11 cellular contexts compared by ENCODE assay signal in genomic region chr11:116993599-116993998, GRCh38.
DNase-seq lines count a peak whose midpoint lies in the region; ATAC-seq, FAIRE-seq and TF ChIP-seq lines count a peak whose summit lies in the region.
"Had no signal": no experiment of that assay in that cellular context is flagged by ENCODE, and none has a peak within 500 bp of the region (broad histone marks: within the 10 kb centered on the region; RNA-seq: fewer than 3 reads in every experiment).

No MANE protein-coding gene starts in this region.

- H3K27me3 Mint-ChIP-seq in activated naive CD8-positive, alpha-beta T cell, result no peaks in the 10 kb centered on the region

- H3K27me3 ChIP-seq in tibial nerve (no peaks in the 10 kb centered on the region), prostate gland (replicated peaks; ENCODE audit: insufficient read depth) (no peaks in the 10 kb centered on the region)

- H3K36me3 ChIP-seq in tibial nerve, result no peaks in the 10 kb centered on the region
- no peaks in the 10 kb centered on the region for H3K36me3 ChIP-seq in prostate gland

- FAIRE-seq in HTR-8/SVneo (lab: Jason Lieb, UNC) (no peak), H54 (lab: Jason Lieb, UNC) (no peak)

- H3K27ac Mint-ChIP-seq in activated naive CD4-positive, alpha-beta T cell treated with anti-CD3 and anti-CD28 coated beads, Interleukin-2, amount 50 U/mL, for 72 hours, result peak overlapping the region in 1 of 2 donors; percentile 58
- peak overlapping the region; percentile 1 for H3K27ac Mint-ChIP-seq in activated naive CD8-positive, alpha-beta T cell

- H3K4me1 Mint-ChIP-seq in activated naive CD8-positive, alpha-beta T cell (ENCODE audit: low read depth), result peaks cover 59% of the 10 kb centered on the region

- ATAC-seq in activated naive CD4-positive, alpha-beta T cell treated with anti-CD3 and anti-CD28 coated beads, Interleukin-2, amount 50 U/mL, for 72 hours, result peak; percentile 34 to 76

- no peak for TF ChIP-seq CTCF in tibial nerve (IDR thresholded peaks at IDR 0.05)
- no peak for TF ChIP-seq CTCF in prostate gland (IDR thresholded peaks at IDR 0.05)

- no peak for DNase-seq in activated naive CD4-positive, alpha-beta T cell treated with anti-CD3 and anti-CD28 coated beads, Interleukin-2, amount 50 U/mL, for 72 hours (ENCODE audit: low spot score in 2 of 2)
- DNase-seq in activated naive CD4-positive, alpha-beta T cell (lab: John Stamatoyannopoulos, UW), result no peak
- DNase-seq in iPS-NIHi7 (ENCODE audit: extremely low spot score), result peak; percentile 27
- no peak for DNase-seq in tibial nerve (ENCODE audit: low spot score in 2 of 2)
- DNase-seq in HTR-8/SVneo (ENCODE audit: insufficient read length, low spot score), result no peak
- no peak for DNase-seq in prostate gland (ENCODE audit: low spot score)
- DNase-seq in H54 (ENCODE audit: insufficient read length, low spot score), result no peak
- DNase-seq: erythroblast; NCI-H2029; stimulated activated CD8-positive, alpha-beta memory T cell treated with anti-CD3 and anti-CD28 coated beads, Interleukin-4, amount 100 ng/mL, for 48 hours had no signal

- H3K27ac ChIP-seq in tibial nerve (peak overlapping the region; percentile 17 to 70 (median 48)), prostate gland (no peak overlapping the region)

- H3K4me1 ChIP-seq in tibial nerve (peaks cover 0 to 57% (median 23%) of the 10 kb centered on the region in 4 donors), prostate gland (replicated peaks) (no peaks in the 10 kb centered on the region)

- no peaks in the 10 kb centered on the region for H3K9me3 Mint-ChIP-seq in activated naive CD4-positive, alpha-beta T cell treated with anti-CD3 and anti-CD28 coated beads, Interleukin-2, amount 50 U/mL, for 72 hours
- H3K9me3 Mint-ChIP-seq in activated naive CD8-positive, alpha-beta T cell (ENCODE audit: low read depth), result no peaks in the 10 kb centered on the region

- peak in 1 of 2 donors; percentile 13 for TF ChIP-seq EP300 in tibial nerve (IDR thresholded peaks at IDR 0.05)

- H3K4me3 Mint-ChIP-seq in activated naive CD8-positive, alpha-beta T cell, result peak overlapping the region; percentile 53

- intact Hi-C loops in prostate gland (cut with DNase I), result no loop called here

- no peak overlapping the region for H3K4me3 ChIP-seq in tibial nerve
- H3K4me3 ChIP-seq in prostate gland, result no peak overlapping the region

- peaks cover 0 to 18% of the 10 kb centered on the region in 2 donors for H3K36me3 Mint-ChIP-seq in activated naive CD4-positive, alpha-beta T cell treated with anti-CD3 and anti-CD28 coated beads, Interleukin-2, amount 50 U/mL, for 72 hours
- peaks cover 8% of the 10 kb centered on the region for H3K36me3 Mint-ChIP-seq in activated naive CD8-positive, alpha-beta T cell

- TF ChIP-seq POLR2A in tibial nerve (IDR thresholded peaks at IDR 0.05) (no peak), prostate gland (IDR thresholded peaks at IDR 0.05) (no peak), H54 (IDR thresholded peaks at IDR 0.05; ENCODE audit: low read depth, low read length) (no peak)

- 22 to 27% methylated on average over 6 of the region's 6 CpGs for WGBS in tibial nerve, 2 donors
- 82% methylated on average over 6 of the region's 6 CpGs for WGBS in prostate gland

- H3K9me3 ChIP-seq in tibial nerve (no peaks in the 10 kb centered on the region), prostate gland (no peaks in the 10 kb centered on the region)

Comparison
In these comparisons a context has a peak if more than half of its experiments do, and no peak if none do; other contexts are left out.
1. H3K27ac ChIP-seq: peak in tibial nerve (4 of 4); none in prostate gland (0 of 2).